ENCODE assay signal across 14 cellular contexts in the genomic region with DNA sequence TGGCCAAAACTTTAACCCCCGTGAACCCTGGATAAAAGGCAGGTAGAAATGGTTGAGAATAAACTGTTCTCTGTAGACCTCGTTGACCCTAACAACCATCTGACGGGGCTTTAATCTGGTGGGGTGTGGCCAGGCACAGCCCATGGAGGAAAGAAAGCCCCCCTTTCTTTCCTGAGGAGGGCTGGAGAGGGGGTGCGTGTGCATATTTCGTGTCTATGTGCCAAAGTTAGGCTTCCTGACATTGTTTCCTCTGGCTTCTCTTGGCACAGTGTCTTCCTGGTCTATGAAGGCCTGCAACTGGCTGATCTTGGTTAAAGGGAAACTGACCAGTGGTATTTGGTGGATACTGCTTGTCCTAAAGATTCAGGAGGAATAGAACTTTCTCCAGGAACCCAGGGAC.
A peak's percentile ranks its signal among the peaks of the same experiment; 100 is the strongest.
DNase-seq lines count a peak whose midpoint lies in the region; FAIRE-seq and TF ChIP-seq lines count a peak whose summit lies in the region.
"Had no signal": no experiment of that assay in that cellular context is flagged by ENCODE, and none has a peak within 500 bp of the region (broad histone marks: within the 10 kb centered on the region; RNA-seq: fewer than 3 reads in every experiment).

No MANE protein-coding gene starts in this region.

- H3K9me3 Mint-ChIP-seq in activated naive CD8-positive, alpha-beta T cell treated with anti-CD3 and anti-CD28 coated beads for 36 hours, result no peaks in the 10 kb centered on the region
- H3K9me3 Mint-ChIP-seq: activated CD4-positive, alpha-beta T cell treated with anti-CD3 and anti-CD28 coated beads, Interleukin-2, amount 10 ng/mL, durations not matched to agents 7 days and 5 days had no signal

- DNase-seq in dermis blood vessel endothelial cell (peak; percentile 95), hepatocyte (ENCODE audit: low spot score) (no peak), sigmoid colon (no peak), H54 (ENCODE audit: insufficient read length, low spot score) (no peak), PC-9 (no peak)
- no peak for DNase-seq in stimulated activated CD8-positive, alpha-beta memory T cell treated with anti-CD3 and anti-CD28 coated beads, Interleukin-4, amount 100 ng/mL, for 48 hours
- DNase-seq in activated naive CD8-positive, alpha-beta T cell treated with anti-CD3 and anti-CD28 coated beads for 36 hours, result no peak
- DNase-seq: activated CD4-positive, alpha-beta T cell treated with anti-CD3 and anti-CD28 coated beads, Interleukin-2, amount 10 ng/mL, durations not matched to agents 7 days and 5 days; activated T-cell treated with anti-CD3 and anti-CD28 coated beads, Interleukin-2, amount 50 U/mL, for 48 hours; stimulated activated CD4-positive, alpha-beta T cell treated with anti-CD3 and anti-CD28 coated beads, Interleukin-2, amount 100 ng/mL, for 24 hours; T-helper 9 cell had no signal

- intact Hi-C loops in sigmoid colon (cut with DNase I), result no loop called here
- intact Hi-C loops in PC-9 (cut with micrococcal nuclease; ENCODE audit: unreplicated experiment), result no loop called here

- FAIRE-seq in H54 (lab: Jason Lieb, UNC), result no peak
- FAIRE-seq: colon, G401.6 had no signal

- H3K9me2 ChIP-seq in hepatocyte (replicated peaks; ENCODE audit: insufficient read depth), result no peaks in the 10 kb centered on the region
- no peaks in the 10 kb centered on the region for H3K9me2 ChIP-seq in PC-9 (ENCODE audit: insufficient read depth)

- peaks cover 3% of the 10 kb centered on the region for H3K4me1 Mint-ChIP-seq in activated naive CD8-positive, alpha-beta T cell treated with anti-CD3 and anti-CD28 coated beads for 36 hours
- H3K4me1 Mint-ChIP-seq: activated CD4-positive, alpha-beta T cell treated with anti-CD3 and anti-CD28 coated beads, Interleukin-2, amount 10 ng/mL, durations not matched to agents 7 days and 5 days had no signal

- peak overlapping the region; percentile 73 for H3K9ac ChIP-seq in BLaER1

- H3K79me2 ChIP-seq in hepatocyte, result peaks cover 7% of the 10 kb centered on the region
- no peaks in the 10 kb centered on the region for H3K79me2 ChIP-seq in PC-9 (ENCODE audit: low read depth)

- H3K9me3 ChIP-seq in BLaER1 (no peaks in the 10 kb centered on the region), hepatocyte (ENCODE audit: low read depth) (no peaks in the 10 kb centered on the region), sigmoid colon (no peaks in the 10 kb centered on the region), PC-9 (ENCODE audit: insufficient read depth, low read depth) (no peaks in the 10 kb centered on the region)

- H3F3A ChIP-seq in PC-9 (ENCODE audit: insufficient read depth, low read depth), result no peaks in the 10 kb centered on the region

- no peaks in the 10 kb centered on the region for H3K36me3 Mint-ChIP-seq in activated naive CD8-positive, alpha-beta T cell treated with anti-CD3 and anti-CD28 coated beads for 36 hours

- H4K20me1 ChIP-seq in BLaER1 (no peaks in the 10 kb centered on the region), hepatocyte (ENCODE audit: insufficient read depth, poor library complexity, severe bottlenecking) (no peaks in the 10 kb centered on the region), PC-9 (ENCODE audit: insufficient read depth) (no peaks in the 10 kb centered on the region; the same call in 1 of the 2 replicates)

- H3K27ac ChIP-seq in BLaER1, result peak overlapping the region; percentile 82
- peak overlapping the region; percentile 25 for H3K27ac ChIP-seq in hepatocyte
- peak overlapping the region; percentile 34 to 66 (median 48) for H3K27ac ChIP-seq in sigmoid colon
- no peak overlapping the region for H3K27ac ChIP-seq in PC-9

- no peak overlapping the region for H2AFZ ChIP-seq in hepatocyte
- no peak overlapping the region for H2AFZ ChIP-seq in PC-9

- H3K27me3 ChIP-seq in BLaER1 (no peaks in the 10 kb centered on the region), hepatocyte (no peaks in the 10 kb centered on the region), sigmoid colon (no peaks in the 10 kb centered on the region), PC-9 (ENCODE audit: insufficient read depth, low read depth) (no peaks in the 10 kb centered on the region)

- H3K4me3 ChIP-seq in BLaER1 (peak overlapping the region; percentile 48), hepatocyte (no peak overlapping the region), sigmoid colon (no peak overlapping the region), PC-9 (no peak overlapping the region)

- H3K4me1 ChIP-seq in BLaER1, result peaks cover 85% of the 10 kb centered on the region
- H3K4me1 ChIP-seq in hepatocyte (ENCODE audit: insufficient read depth), result peaks cover 24% of the 10 kb centered on the region
- peaks cover 0 to 28% (median 27%) of the 10 kb centered on the region in 4 donors for H3K4me1 ChIP-seq in sigmoid colon
- H3K4me1 ChIP-seq in PC-9 (replicated peaks; ENCODE audit: insufficient read depth), result no peaks in the 10 kb centered on the region

- TF ChIP-seq POLR2A in sigmoid colon (IDR thresholded peaks at IDR 0.05) (no peak), H54 (IDR thresholded peaks at IDR 0.05; ENCODE audit: low read depth, low read length) (no peak)

- BruUV-seq in PC-9 (replicated peaks; lab: Mats Ljungman, UMichigan), result no TSS peak

- POLR2A ChIA-PET in PC-9 (lab: Charles Lee; ENCODE audit: unreplicated experiment), result no interaction called here

- H3K4me3 Mint-ChIP-seq in activated naive CD8-positive, alpha-beta T cell treated with anti-CD3 and anti-CD28 coated beads for 36 hours, result no peak overlapping the region
- H3K4me3 Mint-ChIP-seq: activated CD4-positive, alpha-beta T cell treated with anti-CD3 and anti-CD28 coated beads, Interleukin-2, amount 10 ng/mL, durations not matched to agents 7 days and 5 days had no signal

- CTCF ChIA-PET in PC-9 (lab: Charles Lee), result no interaction called here

- peak overlapping the region; percentile 76 for H3K4me2 ChIP-seq in BLaER1
- peak overlapping the region; percentile 49 for H3K4me2 ChIP-seq in hepatocyte
- no peak overlapping the region for H3K4me2 ChIP-seq in PC-9

- no peak overlapping the region for H3K27ac Mint-ChIP-seq in activated naive CD8-positive, alpha-beta T cell treated with anti-CD3 and anti-CD28 coated beads for 36 hours
- H3K27ac Mint-ChIP-seq: activated CD4-positive, alpha-beta T cell treated with anti-CD3 and anti-CD28 coated beads, Interleukin-2, amount 10 ng/mL, durations not matched to agents 7 days and 5 days had no signal

- H3K27me3 Mint-ChIP-seq in activated naive CD8-positive, alpha-beta T cell treated with anti-CD3 and anti-CD28 coated beads for 36 hours, result no peaks in the 10 kb centered on the region
- H3K27me3 Mint-ChIP-seq: activated CD4-positive, alpha-beta T cell treated with anti-CD3 and anti-CD28 coated beads, Interleukin-2, amount 10 ng/mL, durations not matched to agents 7 days and 5 days had no signal

- WGBS in hepatocyte (ENCODE audit: low lambda C conversion rate, missing lambda C conversion rate), result 66% methylated on average over 5 of the region's 5 CpGs
- 51 to 68% methylated on average over 5 of the region's 5 CpGs for WGBS in sigmoid colon, 2 donors

- TF ChIP-seq EP300 in sigmoid colon (IDR thresholded peaks at IDR 0.05), result no peak

- TF ChIP-seq CTCF in hepatocyte (IDR thresholded peaks at IDR 0.05; ENCODE audit: poor library complexity) (no peak), sigmoid colon (IDR thresholded peaks at IDR 0.05) (no peak), PC-9 (conservative IDR thresholded peaks at IDR 0.05) (no peak)

- H3K36me3 ChIP-seq in BLaER1, result no peaks in the 10 kb centered on the region
- H3K36me3 ChIP-seq in hepatocyte (replicated peaks; ENCODE audit: insufficient read depth, low read depth), result no peaks in the 10 kb centered on the region
- H3K36me3 ChIP-seq in sigmoid colon, result no peaks in the 10 kb centered on the region
- no peaks in the 10 kb centered on the region for H3K36me3 ChIP-seq in PC-9 (ENCODE audit: low read depth)
